Comparison of ENCODE assay signal across 23 cellular contexts in genomic region chr5:171531638-171532037, GRCh38.
DNase-seq lines count a peak whose midpoint lies in the region; ATAC-seq and TF ChIP-seq lines count a peak whose summit lies in the region.
"Had no signal": no experiment of that assay in that cellular context is flagged by ENCODE, and none has a peak within 500 bp of the region (broad histone marks: within the 10 kb centered on the region; RNA-seq: fewer than 3 reads in every experiment).

No MANE protein-coding gene starts in this region.

- CTCF ChIA-PET in HEK293 (lab: Yijun Ruan, JAX) = no interaction called here

- no peaks in the 10 kb centered on the region for H3K36me3 ChIP-seq in HEK293 (ENCODE audit: control insufficient read depth in 2 of 2, insufficient read depth in 1 of 2, low read length in 2 of 2)
- H3K36me3 ChIP-seq in RWPE2 (ENCODE audit: low read depth) = no peaks in the 10 kb centered on the region
- H3K36me3 ChIP-seq: BE2C, BLaER1 had no signal

- POLR2A ChIA-PET in HEK293 (lab: Yijun Ruan, JAX) = no interaction called here

- H3K4me3 ChIP-seq in HEK293 (ENCODE audit: low read depth, low read length) (no peak overlapping the region), RWPE2 (ENCODE audit: severe bottlenecking) (no peak overlapping the region), epithelial cell of esophagus (ENCODE audit: low read length) (no peak overlapping the region)
- H3K4me3 ChIP-seq: BLaER1, GM12878 had no signal

- H3K27ac ChIP-seq in HEK293 (ENCODE audit: extremely low read depth, low read depth, low read length) (no peak overlapping the region), RWPE2 (ENCODE audit: poor library complexity, severe bottlenecking) (no peak overlapping the region)
- H3K27ac ChIP-seq: BLaER1 had no signal

- H3K27me3 ChIP-seq in RWPE2 (ENCODE audit: insufficient read depth, poor library complexity, severe bottlenecking) = no peaks in the 10 kb centered on the region
- H3K27me3 ChIP-seq: BE2C, BLaER1 had no signal

- no peaks in the 10 kb centered on the region for H3K4me1 ChIP-seq in HEK293 (ENCODE audit: control insufficient read depth, insufficient read depth, low read length)
- H3K4me1 ChIP-seq in RWPE2 (ENCODE audit: insufficient read depth, poor library complexity, severe bottlenecking) = peaks cover 4% of the 10 kb centered on the region
- H3K4me1 ChIP-seq: BE2C, BLaER1 had no signal

- TF ChIP-seq CTCF in HEK293 (tag by site-specific recombination; IDR thresholded peaks at IDR 0.05) = no peak
- no peak for TF ChIP-seq CTCF in RWPE2 (IDR thresholded peaks at IDR 0.05; ENCODE audit: poor library complexity, severe bottlenecking)
- no peak for TF ChIP-seq CTCF in epithelial cell of esophagus (IDR thresholded peaks at IDR 0.05; ENCODE audit: insufficient read depth, low read depth, low read length, missing control alignments)

- H3K9me3 ChIP-seq in HEK293 (ENCODE audit: control insufficient read depth, insufficient read depth, low read depth, low read length) = no peaks in the 10 kb centered on the region
- no peaks in the 10 kb centered on the region for H3K9me3 ChIP-seq in RWPE2 (ENCODE audit: severe bottlenecking)
- H3K9me3 ChIP-seq: BE2C, BLaER1 had no signal

- DNase-seq in RWPE2 (ENCODE audit: low spot score) (no peak), epithelial cell of esophagus (ENCODE audit: low read depth) (peak; percentile 8), activated gamma-delta T cell treated with Interleukin-2 at 50 U/mL for 16 hours (no peak), SIG-M5 treated with dmso at 0.1 percent for 504 hours (lab: John Stamatoyannopoulos, UW; ENCODE audit: unreplicated experiment) (no peak), NCI-H1105 (lab: John Stamatoyannopoulos, UW) (no peak)
- DNase-seq: 8988T; ACHN; BE2C; C1 segment of cervical spinal cord; CD4-positive, alpha-beta memory T cell; CD4-positive, CD25-positive, alpha-beta regulatory T cell; CD8-positive, alpha-beta memory T cell; COR-L47; DMS 273 treated with DMSO at 0.1 percent for 48 hours; DMS153; DMS53; DMS79; DND-41; EL; GDM1 had no signal

- ATAC-seq in RWPE2 (ENCODE audit: low read depth) = peak; percentile 55; the same call in 1 of the 3 replicates
- ATAC-seq: GM12878 had no signal

TF ChIP-seq in HEK293, 187 proteins besides CTCF, POLR2A, EP300 and RAD21:
- TF ChIP-seq KLF1 (tag by site-specific recombination; IDR thresholded peaks at IDR 0.05) = peak; percentile 43; the same call in 1 of the 2 replicates
- no peak for TF ChIP-seq MEIS1 (CRISPR knock-in tag; IDR thresholded peaks at IDR 0.05; ENCODE audit: borderline replicate concordance)
- TF ChIP-seq ZBTB17 (tag by site-specific recombination; IDR thresholded peaks at IDR 0.05) = no peak
- no peak for TF ChIP-seq ZNF404 (tag by site-specific recombination; IDR thresholded peaks at IDR 0.05)
- no peak for TF ChIP-seq ZNF280C (tag by site-specific recombination; IDR thresholded peaks at IDR 0.05)
- no peak for TF ChIP-seq ZNF266 (tag by site-specific recombination; IDR thresholded peaks at IDR 0.05; ENCODE audit: low read depth)
- no peak for TF ChIP-seq ZNF658 (tag by site-specific recombination; IDR thresholded peaks at IDR 0.05)
- TF ChIP-seq HOXD13 (CRISPR knock-in tag; IDR thresholded peaks at IDR 0.05; ENCODE audit: borderline replicate concordance) = no peak
